In genomic region chrX:68985135-68985725, GRCh38 we compare ENCODE assay signal across 23 cellular contexts.
"Had no signal": no experiment of that assay in that cellular context is flagged by ENCODE, and none has a peak within 500 bp of the region (broad histone marks: within the 10 kb centered on the region; RNA-seq: fewer than 3 reads in every experiment).

No MANE protein-coding gene starts in this region.

- H3K27me3 Mint-ChIP-seq: activated CD4-positive, alpha-beta memory T cell treated with anti-CD3 and anti-CD28 coated beads for 36 hours; activated CD4-positive, alpha-beta T cell treated with anti-CD3 and anti-CD28 coated beads, Interleukin-2, amount 10 ng/mL, durations not matched to agents 24 days and 14 days; activated naive CD4-positive, alpha-beta T cell treated with anti-CD3 and anti-CD28 coated beads, Interleukin-2, amount 50 U/mL, for 24 hours; activated naive CD8-positive, alpha-beta T cell treated with anti-CD3 and anti-CD28 coated beads, Interleukin-2, amount 50 U/mL, for 24 hours had no signal

- H3K79me2 ChIP-seq: hepatocyte, parathyroid adenoma had no signal

- H3K4me3 Mint-ChIP-seq: activated CD4-positive, alpha-beta memory T cell treated with anti-CD3 and anti-CD28 coated beads for 36 hours; activated CD4-positive, alpha-beta T cell treated with anti-CD3 and anti-CD28 coated beads, Interleukin-2, amount 10 ng/mL, durations not matched to agents 24 days and 14 days; activated naive CD4-positive, alpha-beta T cell treated with anti-CD3 and anti-CD28 coated beads, Interleukin-2, amount 50 U/mL, for 24 hours; activated naive CD8-positive, alpha-beta T cell treated with anti-CD3 and anti-CD28 coated beads, Interleukin-2, amount 50 U/mL, for 24 hours; activated T-cell treated with anti-CD3 and anti-CD28 coated beads, Interleukin-2, amount 50 U/mL, for 24 hours; natural killer cell treated with Interleukin-12 subunit alpha and Interleukin-12 subunit beta and Interleukin-15 and Interleukin-18, amount 100 ng/mL, for 72 hours; stimulated activated naive B cell treated with anti-CD40 and anti-IgM and Interleukin-4, amounts not matched to agents 10 μg/mL and 1 μg/mL and 100 μg/mL, for 72 hours had no signal

- H3K4me1 Mint-ChIP-seq: activated CD4-positive, alpha-beta T cell treated with anti-CD3 and anti-CD28 coated beads, Interleukin-2, amount 10 ng/mL, durations not matched to agents 24 days and 14 days; activated naive CD4-positive, alpha-beta T cell treated with anti-CD3 and anti-CD28 coated beads, Interleukin-2, amount 50 U/mL, for 24 hours; activated naive CD8-positive, alpha-beta T cell treated with anti-CD3 and anti-CD28 coated beads, Interleukin-2, amount 50 U/mL, for 24 hours; stimulated activated naive B cell treated with anti-CD40 and anti-IgM and Interleukin-4, amounts not matched to agents 10 μg/mL and 1 μg/mL and 100 μg/mL, for 72 hours had no signal

- DNase-seq: activated CD4-positive, alpha-beta memory T cell treated with anti-CD3 and anti-CD28 coated beads for 36 hours; activated CD4-positive, alpha-beta T cell treated with anti-CD3 and anti-CD28 coated beads, Interleukin-2, amount 10 ng/mL, durations not matched to agents 24 days and 14 days; activated CD8-positive, alpha-beta memory T cell treated with anti-CD3 and anti-CD28 coated beads, Interleukin-2, amount 50 U/mL, for 48 hours; activated naive CD8-positive, alpha-beta T cell treated with anti-CD3 and anti-CD28 coated beads, Interleukin-2, amount 50 U/mL, for 24 hours; activated T-cell treated with anti-CD3 and anti-CD28 coated beads, Interleukin-2, amount 50 U/mL, for 24 hours; dermis blood vessel endothelial cell; effector CD8-positive, alpha-beta T cell; erythroblast; left cardiac atrium; nucleus accumbens; stimulated activated CD4-positive, alpha-beta T cell treated with anti-CD3 and anti-CD28 coated beads, Interleukin-15, amount 100 ng/mL, for 24 hours; stimulated activated CD4-positive, alpha-beta T cell treated with anti-CD3 and anti-CD28 coated beads, Interleukin-2, amount 100 ng/mL, for 24 hours; stimulated activated naive B cell treated with anti-CD40 and anti-IgM and Interleukin-4, amounts not matched to agents 10 μg/mL and 1 μg/mL and 100 μg/mL, for 72 hours; tibial artery had no signal

- H3K9me3 Mint-ChIP-seq: activated CD4-positive, alpha-beta memory T cell treated with anti-CD3 and anti-CD28 coated beads for 36 hours; activated CD4-positive, alpha-beta T cell treated with anti-CD3 and anti-CD28 coated beads, Interleukin-2, amount 10 ng/mL, durations not matched to agents 24 days and 14 days; activated naive CD4-positive, alpha-beta T cell treated with anti-CD3 and anti-CD28 coated beads, Interleukin-2, amount 50 U/mL, for 24 hours; activated naive CD8-positive, alpha-beta T cell treated with anti-CD3 and anti-CD28 coated beads, Interleukin-2, amount 50 U/mL, for 24 hours; activated T-cell treated with anti-CD3 and anti-CD28 coated beads, Interleukin-2, amount 50 U/mL, for 24 hours; natural killer cell treated with Interleukin-12 subunit alpha and Interleukin-12 subunit beta and Interleukin-15 and Interleukin-18, amount 100 ng/mL, for 72 hours; stimulated activated naive B cell treated with anti-CD40 and anti-IgM and Interleukin-4, amounts not matched to agents 10 μg/mL and 1 μg/mL and 100 μg/mL, for 72 hours had no signal

- H3K36me3 Mint-ChIP-seq: activated CD4-positive, alpha-beta memory T cell treated with anti-CD3 and anti-CD28 coated beads for 36 hours; activated naive CD4-positive, alpha-beta T cell treated with anti-CD3 and anti-CD28 coated beads, Interleukin-2, amount 50 U/mL, for 24 hours; natural killer cell treated with Interleukin-12 subunit alpha and Interleukin-12 subunit beta and Interleukin-15 and Interleukin-18, amount 100 ng/mL, for 72 hours; stimulated activated naive B cell treated with anti-CD40 and anti-IgM and Interleukin-4, amounts not matched to agents 10 μg/mL and 1 μg/mL and 100 μg/mL, for 72 hours had no signal

- H3K36me3 ChIP-seq: gastroesophageal sphincter, right atrium auricular region, suprapubic skin, tibial artery had no signal

- H3K9ac ChIP-seq: parathyroid adenoma had no signal

- H3K27me3 ChIP-seq: gastroesophageal sphincter, hepatocyte, right atrium auricular region, suprapubic skin, tibial artery had no signal

- H3K27ac ChIP-seq: gastroesophageal sphincter, hepatocyte, parathyroid adenoma, right atrium auricular region, suprapubic skin, tibial artery, VCaP had no signal

- H3K9me3 ChIP-seq: gastroesophageal sphincter, right atrium auricular region, suprapubic skin, tibial artery had no signal

- H3K4me2 ChIP-seq: hepatocyte had no signal

- H2AFZ ChIP-seq: hepatocyte, parathyroid adenoma had no signal

- H3K27ac Mint-ChIP-seq: activated CD4-positive, alpha-beta memory T cell treated with anti-CD3 and anti-CD28 coated beads for 36 hours; activated naive CD4-positive, alpha-beta T cell treated with anti-CD3 and anti-CD28 coated beads, Interleukin-2, amount 50 U/mL, for 24 hours; activated naive CD8-positive, alpha-beta T cell treated with anti-CD3 and anti-CD28 coated beads, Interleukin-2, amount 50 U/mL, for 24 hours; activated T-cell treated with anti-CD3 and anti-CD28 coated beads, Interleukin-2, amount 50 U/mL, for 24 hours; natural killer cell treated with Interleukin-12 subunit alpha and Interleukin-12 subunit beta and Interleukin-15 and Interleukin-18, amount 100 ng/mL, for 72 hours; stimulated activated naive B cell treated with anti-CD40 and anti-IgM and Interleukin-4, amounts not matched to agents 10 μg/mL and 1 μg/mL and 100 μg/mL, for 72 hours had no signal

- H3K4me3 ChIP-seq: gastroesophageal sphincter, hepatocyte, right atrium auricular region, suprapubic skin, tibial artery had no signal

- ATAC-seq: activated CD4-positive, CD25-positive, alpha-beta regulatory T cell treated with anti-CD3 and anti-CD28 coated beads, Interleukin-2, amount 50 U/mL, for 24 hours; activated naive CD8-positive, alpha-beta T cell treated with anti-CD3 and anti-CD28 coated beads, Interleukin-2, amount 50 U/mL, for 24 hours; gastroesophageal sphincter; left cardiac atrium; natural killer cell treated with Interleukin-12 subunit alpha and Interleukin-12 subunit beta and Interleukin-15 and Interleukin-18, amount 100 ng/mL, for 72 hours; stimulated activated naive B cell treated with anti-CD40 and anti-IgM and Interleukin-4, amounts not matched to agents 10 μg/mL and 1 μg/mL and 100 μg/mL, for 72 hours had no signal
